Comparison of ENCODE assay signal across 17 cellular contexts in the genomic region with DNA sequence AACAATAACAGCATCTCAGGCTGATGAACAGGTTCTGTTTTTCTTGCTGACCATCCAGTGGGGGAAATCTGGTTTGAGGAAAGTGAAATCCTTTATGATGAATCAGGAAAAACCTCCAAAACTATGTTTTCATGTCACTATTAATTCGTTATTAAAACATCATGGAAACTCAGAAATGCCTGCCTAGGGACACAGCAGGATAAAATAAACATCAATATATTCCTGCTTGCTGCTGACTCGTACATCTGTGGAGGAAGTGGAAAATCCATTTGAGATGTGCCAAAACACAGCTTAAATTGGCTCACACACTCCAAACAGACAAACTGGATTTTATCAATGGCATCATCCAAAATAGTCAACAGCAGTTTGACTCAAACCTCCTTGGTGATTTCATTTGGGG. TPM values are rescaled to one million over a fixed set of nuclear protein-coding genes. Genes with fewer than 3 reads are reported as not detected.
A peak's percentile ranks its signal among the peaks of the same experiment; 100 is the strongest.
DNase-seq lines count a peak whose midpoint lies in the region; TF ChIP-seq lines count a peak whose summit lies in the region.
"Had no signal": no experiment of that assay in that cellular context is flagged by ENCODE, and none has a peak within 500 bp of the region (broad histone marks: within the 10 kb centered on the region; RNA-seq: fewer than 3 reads in every experiment).

No MANE protein-coding gene starts in this region.

- no peak overlapping the region for H3K4me3 ChIP-seq in Karpas-422 (ENCODE audit: low read length)
- no peak overlapping the region for H3K4me3 ChIP-seq in hepatocyte
- H3K4me3 ChIP-seq: ascending aorta, heart right ventricle had no signal

- H3K27me3 ChIP-seq in Karpas-422 (ENCODE audit: low read length) (no peaks in the 10 kb centered on the region), hepatocyte (no peaks in the 10 kb centered on the region)
- H3K27me3 ChIP-seq: ascending aorta, heart right ventricle had no signal

- H3K4me1 ChIP-seq in Karpas-422 (ENCODE audit: low read length), result no peaks in the 10 kb centered on the region
- no peaks in the 10 kb centered on the region for H3K4me1 ChIP-seq in hepatocyte (ENCODE audit: insufficient read depth)
- H3K4me1 ChIP-seq: ascending aorta had no signal

- H3K9me3 ChIP-seq in Karpas-422 (ENCODE audit: low read length) (no peaks in the 10 kb centered on the region), hepatocyte (ENCODE audit: low read depth) (no peaks in the 10 kb centered on the region)
- H3K9me3 ChIP-seq: ascending aorta, heart right ventricle had no signal

- H3K9me2 ChIP-seq in Karpas-422 (replicated peaks; ENCODE audit: insufficient read depth, low read length) (no peaks in the 10 kb centered on the region), hepatocyte (replicated peaks; ENCODE audit: insufficient read depth) (no peaks in the 10 kb centered on the region)

- H3K9ac ChIP-seq in Karpas-422 (ENCODE audit: low read length), result no peak overlapping the region

- WGBS in hepatocyte (ENCODE audit: low lambda C conversion rate, missing lambda C conversion rate), result 46% methylated on average over 2 of the region's 2 CpGs

- H3K27ac ChIP-seq in Karpas-422 (ENCODE audit: low read length) (no peak overlapping the region), hepatocyte (no peak overlapping the region)
- H3K27ac ChIP-seq: ascending aorta, heart right ventricle had no signal

- no peak overlapping the region for H2AFZ ChIP-seq in Karpas-422 (ENCODE audit: low read length)
- H2AFZ ChIP-seq in hepatocyte, result no peak overlapping the region

- no peak for TF ChIP-seq CTCF in hepatocyte (IDR thresholded peaks at IDR 0.05; ENCODE audit: poor library complexity)

- H3K79me2 ChIP-seq in Karpas-422 (ENCODE audit: low read length) (no peaks in the 10 kb centered on the region), hepatocyte (no peaks in the 10 kb centered on the region)

- H3K4me2 ChIP-seq in Karpas-422 (ENCODE audit: low read depth, low read length, poor library complexity, severe bottlenecking) (no peak overlapping the region), hepatocyte (no peak overlapping the region)

- no peaks in the 10 kb centered on the region for H4K20me1 ChIP-seq in Karpas-422 (ENCODE audit: insufficient read depth, low read depth, low read length)
- H4K20me1 ChIP-seq in hepatocyte (ENCODE audit: insufficient read depth, poor library complexity, severe bottlenecking), result no peaks in the 10 kb centered on the region

- DNase-seq in AG08395 (ENCODE audit: low spot score), result peak; percentile 19
- peak; percentile 21 for DNase-seq in Karpas-422
- DNase-seq in brain pericyte (ENCODE audit: low read depth, low spot score), result peak; percentile 68
- DNase-seq in hepatocyte (ENCODE audit: low spot score), result peak; percentile 8
- DNase-seq in stimulated activated naive CD4-positive, alpha-beta T cell (lab: John Stamatoyannopoulos, UW), result no peak
- no peak for DNase-seq in DMS53 treated with DMSO at 0.1 percent for 48 hours (lab: John Stamatoyannopoulos, UW; ENCODE audit: unreplicated experiment)
- no peak for DNase-seq in activated naive CD4-positive, alpha-beta T cell treated with anti-CD3 and anti-CD28 coated beads, Interleukin-2, amount 50 U/mL, for 16 hours
- no peak for DNase-seq in KG1 (lab: John Stamatoyannopoulos, UW)
- DNase-seq: activated CD4-positive, alpha-beta T cell treated with anti-CD3 and anti-CD28 coated beads for 48 hours; CD4-positive, CD25-positive, alpha-beta regulatory T cell; DMS153; heart right ventricle; NCI-H1694; NCI-H345 had no signal

- no peaks in the 10 kb centered on the region for H3K36me3 ChIP-seq in Karpas-422 (ENCODE audit: insufficient read depth, low read length)
- H3K36me3 ChIP-seq in hepatocyte (replicated peaks; ENCODE audit: insufficient read depth, low read depth), result no peaks in the 10 kb centered on the region
- H3K36me3 ChIP-seq: ascending aorta had no signal

RNA-seq across cellular contexts. Expression of gene TEK, which starts 53.0 kb away (rescaled TPM):
- not detected in 2 replicates for total RNA-seq in Karpas-422 (2014; rRNA removed; shearing (Covaris generic); ENCODE audit: low replicate concordance)
- total RNA-seq in hepatocyte, result 3.9 and 5.6 TPM in 2 replicates
- 2.0 TPM in 2 replicates for polyA plus RNA-seq in hepatocyte
- total RNA-seq: CD4-positive, CD25-positive, alpha-beta regulatory T cell; epithelial cell of proximal tubule; progenitor cell of endocrine pancreas had no signal
- polyA plus RNA-seq: CD4-positive, CD25-positive, alpha-beta regulatory T cell had no signal

Comparison
In these comparisons a context has a peak if more than half of its experiments do, and no peak if none do; other contexts are left out.
1. DNase-seq: peak in AG08395 (single experiment), Karpas-422 (single experiment), brain pericyte (single experiment) and hepatocyte (single experiment); none in stimulated activated naive CD4-positive, alpha-beta T cell (0 of 6), DMS53 treated with DMSO at 0.1 percent for 48 hours (single experiment), activated naive CD4-positive, alpha-beta T cell treated with anti-CD3 and anti-CD28 coated beads, Interleukin-2, amount 50 U/mL, for 16 hours (single experiment) and KG1 (single experiment).